31 cellular contexts compared by ENCODE assay signal in the genomic region with DNA sequence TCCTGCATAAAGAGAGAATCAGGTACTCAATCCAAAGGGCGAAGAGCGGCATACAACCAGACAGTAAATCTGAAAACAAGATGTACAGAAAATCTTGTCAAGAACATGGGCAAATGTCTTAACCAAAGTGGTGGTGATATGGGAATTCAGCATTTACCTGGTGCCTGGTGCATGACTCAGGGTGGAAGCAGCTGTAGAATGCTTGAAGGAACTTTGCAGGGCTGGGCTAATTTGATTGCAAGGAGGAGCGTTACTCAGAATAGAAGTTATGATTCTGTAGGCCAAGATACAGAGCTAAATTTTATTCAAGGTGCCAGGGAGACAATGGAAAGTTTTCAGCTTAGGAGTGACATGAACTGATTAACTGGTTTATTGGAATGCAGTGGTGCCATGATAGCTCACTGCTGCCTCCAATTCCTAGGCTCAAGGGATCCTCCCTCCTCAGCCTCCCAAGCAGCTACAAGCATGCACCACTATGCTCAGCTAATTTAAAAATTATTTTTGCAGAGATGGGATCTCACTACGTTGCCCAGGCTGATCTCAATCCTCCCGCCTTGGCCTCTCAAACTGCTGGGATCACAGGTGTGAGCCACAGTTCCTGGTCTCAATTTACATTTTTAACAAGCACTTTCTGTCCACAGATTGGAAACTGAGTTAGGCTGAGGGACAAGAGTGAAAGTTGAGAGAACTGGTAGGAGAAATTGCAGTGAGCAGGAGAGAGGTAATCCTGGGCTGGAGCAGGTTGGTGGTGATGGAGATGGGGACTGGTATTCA.
DNase-seq lines count a peak whose midpoint lies in the region; ATAC-seq and TF ChIP-seq lines count a peak whose summit lies in the region.
"Had no signal": no experiment of that assay in that cellular context is flagged by ENCODE, and none has a peak within 500 bp of the region (broad histone marks: within the 10 kb centered on the region; RNA-seq: fewer than 3 reads in every experiment).

No MANE protein-coding gene starts in this region.

- no peak for TF ChIP-seq CTCF in RWPE1 (conservative IDR thresholded peaks at IDR 0.05; ENCODE audit: low read depth)
- TF ChIP-seq CTCF in foreskin keratinocyte (conservative IDR thresholded peaks at IDR 0.05), result no peak
- TF ChIP-seq CTCF in upper lobe of right lung (IDR thresholded peaks at IDR 0.05), result no peak

- CTCF ChIA-PET in activated CD4-positive, alpha-beta T cell treated with anti-CD3 and anti-CD28 coated beads, Interleukin-2, amount 10 ng/mL, durations not matched to agents 7 days and 5 days (lab: Charles Lee), result interaction anchor here (0.6 kb wide), 1 partner anchor 27 kb away, joined by 3 read pairs; no protein-coding TSS in a partner anchor
- CTCF ChIA-PET in RWPE1 (lab: Yijun Ruan, JAX), result no interaction called here

- H3K36me3 Mint-ChIP-seq in activated CD4-positive, alpha-beta T cell treated with anti-CD3 and anti-CD28 coated beads, Interleukin-2, amount 10 ng/mL, durations not matched to agents 24 days and 14 days (ENCODE audit: low read depth), result no peaks in the 10 kb centered on the region
- no peaks in the 10 kb centered on the region for H3K36me3 Mint-ChIP-seq in activated CD4-positive, alpha-beta T cell treated with anti-CD3 and anti-CD28 coated beads, Interleukin-2, amount 10 ng/mL, durations not matched to agents 7 days and 5 days (ENCODE audit: low read depth)
- H3K36me3 Mint-ChIP-seq: CD4-positive, CD25-positive, alpha-beta regulatory T cell; natural killer cell; stimulated activated naive B cell treated with anti-CD40 and anti-IgM and Interleukin-4, amounts not matched to agents 10 μg/mL and 1 μg/mL and 100 μg/mL, for 72 hours; T-cell had no signal

- POLR2A ChIA-PET in activated CD4-positive, alpha-beta T cell treated with anti-CD3 and anti-CD28 coated beads, Interleukin-2, amount 10 ng/mL, durations not matched to agents 7 days and 5 days (lab: Charles Lee), result no interaction called here
- POLR2A ChIA-PET in RWPE1 (lab: Yijun Ruan, JAX; ENCODE audit: low non-redundant PET), result no interaction called here

- H3K27ac Mint-ChIP-seq in activated CD4-positive, alpha-beta T cell treated with anti-CD3 and anti-CD28 coated beads, Interleukin-2, amount 10 ng/mL, durations not matched to agents 24 days and 14 days, result no peak overlapping the region
- no peak overlapping the region for H3K27ac Mint-ChIP-seq in activated CD4-positive, alpha-beta T cell treated with anti-CD3 and anti-CD28 coated beads, Interleukin-2, amount 10 ng/mL, durations not matched to agents 7 days and 5 days
- H3K27ac Mint-ChIP-seq: activated B cell treated with CpG ODN at 0.5 μM for 24 hours; activated naive CD8-positive, alpha-beta T cell treated with anti-CD3 and anti-CD28 coated beads, Interleukin-2, amount 50 U/mL, for 24 hours; GM23338; natural killer cell; stimulated activated naive B cell treated with anti-CD40 and anti-IgM and Interleukin-4, amounts not matched to agents 10 μg/mL and 1 μg/mL and 100 μg/mL, for 72 hours; T-cell had no signal

- H3K4me1 Mint-ChIP-seq in activated CD4-positive, alpha-beta T cell treated with anti-CD3 and anti-CD28 coated beads, Interleukin-2, amount 10 ng/mL, durations not matched to agents 24 days and 14 days, result no peaks in the 10 kb centered on the region
- H3K4me1 Mint-ChIP-seq in activated CD4-positive, alpha-beta T cell treated with anti-CD3 and anti-CD28 coated beads, Interleukin-2, amount 10 ng/mL, durations not matched to agents 7 days and 5 days, result no peaks in the 10 kb centered on the region
- H3K4me1 Mint-ChIP-seq: activated B cell treated with CpG ODN at 0.5 μM for 24 hours; activated naive CD8-positive, alpha-beta T cell treated with anti-CD3 and anti-CD28 coated beads, Interleukin-2, amount 50 U/mL, for 24 hours; CD4-positive, CD25-positive, alpha-beta regulatory T cell; central memory CD8-positive, alpha-beta T cell; natural killer cell; stimulated activated naive B cell treated with anti-CD40 and anti-IgM and Interleukin-4, amounts not matched to agents 10 μg/mL and 1 μg/mL and 100 μg/mL, for 72 hours; T-cell had no signal

- intact Hi-C loops in activated CD4-positive, alpha-beta T cell treated with anti-CD3 and anti-CD28 coated beads, Interleukin-2, amount 10 ng/mL, durations not matched to agents 24 days and 14 days (cut with micrococcal nuclease), result no loop called here
- intact Hi-C loops in upper lobe of right lung (cut with DNase I), result no loop called here

- H3K27me3 ChIP-seq in foreskin keratinocyte (no peaks in the 10 kb centered on the region), upper lobe of right lung (no peaks in the 10 kb centered on the region)
- H3K27me3 ChIP-seq: esophagus muscularis mucosa, SJCRH30 had no signal

- no peaks in the 10 kb centered on the region for H3K9me3 Mint-ChIP-seq in activated CD4-positive, alpha-beta T cell treated with anti-CD3 and anti-CD28 coated beads, Interleukin-2, amount 10 ng/mL, durations not matched to agents 24 days and 14 days
- no peaks in the 10 kb centered on the region for H3K9me3 Mint-ChIP-seq in activated CD4-positive, alpha-beta T cell treated with anti-CD3 and anti-CD28 coated beads, Interleukin-2, amount 10 ng/mL, durations not matched to agents 7 days and 5 days
- H3K9me3 Mint-ChIP-seq: activated B cell treated with CpG ODN at 0.5 μM for 24 hours; activated naive CD8-positive, alpha-beta T cell treated with anti-CD3 and anti-CD28 coated beads, Interleukin-2, amount 50 U/mL, for 24 hours; central memory CD8-positive, alpha-beta T cell; GM23338; natural killer cell; stimulated activated naive B cell treated with anti-CD40 and anti-IgM and Interleukin-4, amounts not matched to agents 10 μg/mL and 1 μg/mL and 100 μg/mL, for 72 hours; T-cell had no signal

- no peak overlapping the region for H3K4me3 ChIP-seq in upper lobe of right lung
- H3K4me3 ChIP-seq: esophagus muscularis mucosa, GM23338, heart left ventricle, lung, mucosa of descending colon, psoas muscle, SJCRH30 had no signal

- H3K4me3 Mint-ChIP-seq in activated CD4-positive, alpha-beta T cell treated with anti-CD3 and anti-CD28 coated beads, Interleukin-2, amount 10 ng/mL, durations not matched to agents 24 days and 14 days, result no peak overlapping the region
- no peak overlapping the region for H3K4me3 Mint-ChIP-seq in activated CD4-positive, alpha-beta T cell treated with anti-CD3 and anti-CD28 coated beads, Interleukin-2, amount 10 ng/mL, durations not matched to agents 7 days and 5 days
- H3K4me3 Mint-ChIP-seq: activated B cell treated with CpG ODN at 0.5 μM for 24 hours; activated naive CD8-positive, alpha-beta T cell treated with anti-CD3 and anti-CD28 coated beads, Interleukin-2, amount 50 U/mL, for 24 hours; CD4-positive, CD25-positive, alpha-beta regulatory T cell; central memory CD8-positive, alpha-beta T cell; GM23338; natural killer cell; stimulated activated naive B cell treated with anti-CD40 and anti-IgM and Interleukin-4, amounts not matched to agents 10 μg/mL and 1 μg/mL and 100 μg/mL, for 72 hours; T-cell had no signal

- H3K9me3 ChIP-seq in upper lobe of right lung, result no peaks in the 10 kb centered on the region
- H3K9me3 ChIP-seq: esophagus muscularis mucosa, heart left ventricle, mucosa of descending colon, psoas muscle, SJCRH30 had no signal

- H3K4me1 ChIP-seq in foreskin keratinocyte (peaks cover 6% of the 10 kb centered on the region), upper lobe of right lung (no peaks in the 10 kb centered on the region)
- H3K4me1 ChIP-seq: esophagus muscularis mucosa, heart left ventricle, psoas muscle had no signal

- DNase-seq in activated CD4-positive, alpha-beta T cell treated with anti-CD3 and anti-CD28 coated beads, Interleukin-2, amount 10 ng/mL, durations not matched to agents 24 days and 14 days, result peak; percentile 34
- no peak for DNase-seq in activated CD4-positive, alpha-beta T cell treated with anti-CD3 and anti-CD28 coated beads, Interleukin-2, amount 10 ng/mL, durations not matched to agents 7 days and 5 days
- DNase-seq in RWPE1 (ENCODE audit: low spot score) (peak; percentile 61), foreskin keratinocyte (peak; percentile 77 to 92), upper lobe of right lung (no peak), HT-29 (ENCODE audit: low spot score) (no peak)
- DNase-seq: activated B cell treated with CpG ODN at 0.5 μM for 24 hours; activated gamma-delta T cell treated with Interleukin-2 at 50 U/mL for 16 hours; activated naive CD8-positive, alpha-beta T cell treated with anti-CD3 and anti-CD28 coated beads, Interleukin-2, amount 50 U/mL, for 24 hours; activated T-cell treated with anti-CD3 and anti-CD28 coated beads, Interleukin-2, amount 50 U/mL, for 48 hours; CD4-positive, CD25-positive, alpha-beta regulatory T cell; foreskin fibroblast; heart left ventricle; Kasumi-1; mucosa of descending colon; natural killer cell; NCI-H146; NCI-H2107; NCI-H446; occipital lobe; psoas muscle; SJCRH30; stimulated activated naive B cell treated with anti-CD40 and anti-IgM and Interleukin-4, amounts not matched to agents 10 μg/mL and 1 μg/mL and 100 μg/mL, for 72 hours; substantia nigra; T-cell had no signal

- H3K27me3 Mint-ChIP-seq in activated CD4-positive, alpha-beta T cell treated with anti-CD3 and anti-CD28 coated beads, Interleukin-2, amount 10 ng/mL, durations not matched to agents 24 days and 14 days, result peaks cover 16% of the 10 kb centered on the region
- H3K27me3 Mint-ChIP-seq in activated CD4-positive, alpha-beta T cell treated with anti-CD3 and anti-CD28 coated beads, Interleukin-2, amount 10 ng/mL, durations not matched to agents 7 days and 5 days, result peaks cover 15% of the 10 kb centered on the region
- H3K27me3 Mint-ChIP-seq: activated B cell treated with CpG ODN at 0.5 μM for 24 hours; stimulated activated naive B cell treated with anti-CD40 and anti-IgM and Interleukin-4, amounts not matched to agents 10 μg/mL and 1 μg/mL and 100 μg/mL, for 72 hours had no signal

- no peaks in the 10 kb centered on the region for H3K36me3 ChIP-seq in upper lobe of right lung
- H3K36me3 ChIP-seq: esophagus muscularis mucosa, heart left ventricle, SJCRH30 had no signal

- no peak overlapping the region; the same call in 1 of the 2 replicates for H3K27ac ChIP-seq in RWPE1
- no peak overlapping the region for H3K27ac ChIP-seq in foreskin keratinocyte
- no peak overlapping the region for H3K27ac ChIP-seq in upper lobe of right lung
- H3K27ac ChIP-seq: esophagus muscularis mucosa, heart left ventricle, psoas muscle, SJCRH30 had no signal

- ATAC-seq in foreskin keratinocyte (peak; percentile 93), upper lobe of right lung (peak; percentile 42), HG03159 (IDR thresholded peaks at IDR 0.05; ENCODE audit: unreplicated experiment) (no peak), HG03457 (IDR thresholded peaks at IDR 0.05; ENCODE audit: unreplicated experiment) (no peak)
- ATAC-seq: activated naive CD8-positive, alpha-beta T cell treated with anti-CD3 and anti-CD28 coated beads, Interleukin-2, amount 50 U/mL, for 24 hours; GM23338; heart left ventricle; mucosa of descending colon; natural killer cell; psoas muscle; stimulated activated naive B cell treated with anti-CD40 and anti-IgM and Interleukin-4, amounts not matched to agents 10 μg/mL and 1 μg/mL and 100 μg/mL, for 72 hours; T-cell had no signal

Comparison
In these comparisons a context has a peak if more than half of its experiments do, and no peak if none do; other contexts are left out.
1. DNase-seq: peak in activated CD4-positive, alpha-beta T cell treated with anti-CD3 and anti-CD28 coated beads, Interleukin-2, amount 10 ng/mL, durations not matched to agents 24 days and 14 days (single experiment), RWPE1 (single experiment) and foreskin keratinocyte (2 of 2); none in activated CD4-positive, alpha-beta T cell treated with anti-CD3 and anti-CD28 coated beads, Interleukin-2, amount 10 ng/mL, durations not matched to agents 7 days and 5 days (single experiment), upper lobe of right lung (single experiment) and HT-29 (single experiment).
2. ATAC-seq: peak in foreskin keratinocyte (single experiment) and upper lobe of right lung (single experiment); none in HG03159 (single experiment) and HG03457 (single experiment).